In genomic region chr6:167279766-167280440, GRCh38 we compare ENCODE assay signal across 29 cellular contexts. TPM values are rescaled to one million over a fixed set of nuclear protein-coding genes. Genes with fewer than 3 reads are reported as not detected.
A peak's percentile ranks its signal among the peaks of the same experiment; 100 is the strongest.
DNase-seq lines count a peak whose midpoint lies in the region; ATAC-seq, FAIRE-seq and TF ChIP-seq lines count a peak whose summit lies in the region.
"Had no signal": no experiment of that assay in that cellular context is flagged by ENCODE, and none has a peak within 500 bp of the region (broad histone marks: within the 10 kb centered on the region; RNA-seq: fewer than 3 reads in every experiment).

No MANE protein-coding gene starts in this region.

- H3K9me1 ChIP-seq in K562 (ENCODE audit: control insufficient read depth, insufficient read depth, low read length), result no peaks in the 10 kb centered on the region

- no peaks in the 10 kb centered on the region for H4K20me1 ChIP-seq in K562 (replicated peaks; ENCODE audit: control insufficient read depth, insufficient read depth, low read length)

- TF ChIP-seq EP300 in K562 (IDR thresholded peaks at IDR 0.05; ENCODE audit: low read length), result no peak

- H3K27ac ChIP-seq in K562 (ENCODE audit: extremely low read depth, low read depth, low read length), result no peak overlapping the region
- H3K27ac ChIP-seq: brain microvascular endothelial cell, thoracic aorta had no signal

- TF ChIP-seq RAD21 in K562 (CRISPR knock-in tag; conservative IDR thresholded peaks at IDR 0.05 in 1 of 2, IDR thresholded peaks at IDR 0.05 in 1 of 2), result no peak

- no peak overlapping the region for H2AFZ ChIP-seq in K562 (ENCODE audit: low read depth, low read length)

- no peaks in the 10 kb centered on the region for H3K79me2 ChIP-seq in K562 (ENCODE audit: control insufficient read depth, insufficient read depth, low read length)

- DNase-seq in NCI-H1417 (lab: John Stamatoyannopoulos, UW) (peak; percentile 35 to 76 (median 60)), NCI-H1417 treated with DMSO at 0.1 percent for 48 hours (lab: John Stamatoyannopoulos, UW) (no peak), NCI-H2227 treated with DMSO at 0.1 percent for 48 hours (lab: John Stamatoyannopoulos, UW) (peak; percentile 80), K562 (ENCODE audit: extremely low read depth in 1 of 4, low spot score in 3 of 4) (no peak), C1 segment of cervical spinal cord (lab: John Stamatoyannopoulos, UW) (no peak), EL (no peak)
- no peak for DNase-seq in activated CD4-positive, alpha-beta T cell treated with anti-CD3 and anti-CD28 coated beads, Interleukin-2, amount 50 U/mL, for 1 hour
- DNase-seq: activated CD8-positive, alpha-beta memory T cell treated with anti-CD3 and anti-CD28 coated beads, Interleukin-2, amount 10 ng/mL, durations not matched to agents 7 days and 5 days; activated naive CD4-positive, alpha-beta T cell treated with Interleukin-2 at 50 U/mL for 16 hours; activated T-cell treated with anti-CD3 and anti-CD28 coated beads, Interleukin-2, amount 50 U/mL, for 48 hours; brain microvascular endothelial cell; CD4-positive, alpha-beta T cell; kidney; natural killer cell; NCI-H1048; NCI-H1930; NCI-H510A; SHP77 treated with DMSO at 0.1 percent for 48 hours; T-helper 9 cell had no signal

- POLR2A ChIA-PET in K562 (lab: Yijun Ruan, JAX), result no interaction called here

- FAIRE-seq in K562 (lab: Jason Lieb, UNC), result peak; percentile 35
- FAIRE-seq: kidney, urothelium cell line had no signal

- no peak overlapping the region for H3K9ac ChIP-seq in K562 (ENCODE audit: insufficient read depth in 1 of 2, low read depth in 2 of 2, low read length in 2 of 2)

- no peaks in the 10 kb centered on the region for H3K4me1 ChIP-seq in K562 (replicated peaks in 1 of 2; ENCODE audit: control insufficient read depth in 2 of 2, insufficient read depth in 2 of 2, low read length in 2 of 2)

- BruUV-seq in K562 (replicated peaks; lab: Mats Ljungman, UMichigan), result no TSS peak

- 1% methylated on average over 3 of the region's 3 CpGs for WGBS in K562 (ENCODE audit: insufficient coverage, low coverage, missing lambda C conversion rate)

- H3K27me3 ChIP-seq in K562 (ENCODE audit: control insufficient read depth in 2 of 2, insufficient read depth in 2 of 2, low read length in 2 of 2), result peaks cover 4 to 33% of the 10 kb centered on the region in 2 experiments; a peak in 3 of 5 replicates
- H3K27me3 ChIP-seq: brain microvascular endothelial cell had no signal

- intact Hi-C loops in K562 (cut with micrococcal nuclease), result loop anchor here (10.0 kb wide), 1 partner anchor 505 kb away; no protein-coding TSS in a partner anchor

- TF ChIP-seq CTCF in K562 (IDR thresholded peaks at IDR 0.05 in 2 of 3, conservative IDR thresholded peaks at IDR 0.05 in 1 of 3; ENCODE audit: insufficient read depth in 2 of 3, low read depth in 1 of 3, low read length in 3 of 3), result no peak

- TF ChIP-seq POLR2A in K562 (conservative IDR thresholded peaks at IDR 0.05) (no peak), GM18505 (IDR thresholded peaks at IDR 0.05; ENCODE audit: borderline replicate concordance, extremely low read depth, insufficient read depth, insufficient read length) (no peak)

- H3K36me3 ChIP-seq in K562 (ENCODE audit: control insufficient read depth, insufficient read depth, low read length), result no peaks in the 10 kb centered on the region
- H3K36me3 ChIP-seq: brain microvascular endothelial cell, HAP-1, thoracic aorta had no signal

- H3K9me3 ChIP-seq in K562 (replicated peaks; ENCODE audit: control insufficient read depth, insufficient read depth, low read depth, low read length), result no peaks in the 10 kb centered on the region
- H3K9me3 ChIP-seq: HAP-1, thoracic aorta had no signal

- no peak for ATAC-seq in K562
- no peak for ATAC-seq in GM18505 (IDR thresholded peaks at IDR 0.05; ENCODE audit: unreplicated experiment)
- ATAC-seq: activated CD8-positive, alpha-beta memory T cell treated with anti-CD3 and anti-CD28 coated beads, Interleukin-2, amount 10 ng/mL, durations not matched to agents 7 days and 5 days; natural killer cell; Panc1 had no signal

- CTCF ChIA-PET in K562 (lab: Yijun Ruan, JAX; ENCODE audit: low intra/inter-chr PET ratio), result interaction anchor here (0.6 kb wide), 1 partner anchor 301 kb away, joined by 3 read pairs; no protein-coding TSS in a partner anchor

- no peak overlapping the region for H3K4me2 ChIP-seq in K562 (ENCODE audit: insufficient read depth, low read length)

- in situ Hi-C loops in K562 (cut with MboI), result loop anchor here (5.0 to 25.0 kb wide), 2 partner anchors 58 to 518 kb away; no protein-coding TSS in a partner anchor

- no peak overlapping the region for H3K4me3 ChIP-seq in K562
- H3K4me3 ChIP-seq: HAP-1, thoracic aorta had no signal

TF ChIP-seq in K562, 482 proteins besides CTCF, POLR2A, EP300 and RAD21:
- no peak for TF ChIP-seq WHSC1 (IDR thresholded peaks at IDR 0.05; ENCODE audit: low read length)
- no peak for TF ChIP-seq MEF2D (tag; conservative IDR thresholded peaks at IDR 0.05; ENCODE audit: low read depth)

RNA-seq across cellular contexts. Expression of gene UNC93A, which starts 11.2 kb away (rescaled TPM):
- not detected in 2 replicates for total RNA-seq in K562 (2011; cell fraction: chromatin; rRNA removed; ENCODE audit: low replicate concordance)
- not detected in 2 replicates for total RNA-seq in K562 (2011; cell fraction: nucleolus; rRNA removed)
- not detected in 2 replicates for total RNA-seq in K562 (2011; cell fraction: nucleoplasm; rRNA removed)
- total RNA-seq in K562 (2014; rRNA removed) (not detected in 2 replicates), K562 (2014; rRNA removed; fragmentation: Illumina TruSeq; extraction: Trizol) (not detected in 2 replicates), K562 (2015; rRNA removed; fragmentation: Illumina TruSeq; extraction: Trizol) (not detected in 2 replicates), K562 (2021) (not detected in 2 replicates)
- polyA plus RNA-seq in K562 (2011; rRNA removed) (not detected in 2 replicates), K562 (2014; fragmentation: Illumina TruSeq; extraction: Trizol) (not detected in 2 replicates), K562 (2014; fragmentation: Nextera tagmentation; extraction: Ambion mirVana) (not detected), K562 (2014; rRNA removed) (not detected in 2 replicates)
- not detected in 2 replicates for polyA plus RNA-seq in K562 (2011; cell fraction: cytosol; rRNA removed)
- polyA plus RNA-seq in K562 (2011; cell fraction: nucleus; rRNA removed), result not detected in 2 replicates
- polyA plus RNA-seq in K562 (2012), result not detected in 2 replicates
- polyA minus RNA-seq in K562 (2011; rRNA and poly(A)+ RNA removed), result not detected in 2 replicates
- not detected in 2 replicates for polyA minus RNA-seq in K562 (2011; cell fraction: cytosol; rRNA and poly(A)+ RNA removed)
- not detected in 2 replicates for polyA minus RNA-seq in K562 (2011; cell fraction: nucleus; rRNA and poly(A)+ RNA removed)
- total RNA-seq: A172; activated CD8-positive, alpha-beta memory T cell treated with anti-CD3 and anti-CD28 coated beads, Interleukin-2, amount 10 ng/mL, durations not matched to agents 7 days and 5 days; CD4-positive, alpha-beta T cell; chondrocyte; G401; kidney; natural killer cell; osteoblast; skeletal muscle tissue; thoracic aorta had no signal

RNA-seq across cellular contexts. Expression of gene TTLL2, which starts 45.0 kb away (rescaled TPM):
- total RNA-seq in K562 (2011; cell fraction: chromatin; rRNA removed; ENCODE audit: low replicate concordance), result not detected in 2 replicates
- not detected in 2 replicates for total RNA-seq in K562 (2011; cell fraction: nucleolus; rRNA removed)
- total RNA-seq in K562 (2011; cell fraction: nucleoplasm; rRNA removed), result not detected in 2 replicates
- total RNA-seq in K562 (2014; rRNA removed), result not detected in 2 replicates
- not detected in 2 replicates for total RNA-seq in K562 (2014; rRNA removed; fragmentation: Illumina TruSeq; extraction: Trizol)
- total RNA-seq in K562 (2015; rRNA removed; fragmentation: Illumina TruSeq; extraction: Trizol), result not detected in 2 replicates
- not detected in 2 replicates for total RNA-seq in K562 (2021)
- polyA plus RNA-seq in K562 (2011; rRNA removed), result not detected in 2 replicates
- polyA plus RNA-seq in K562 (2011; cell fraction: cytosol; rRNA removed), result not detected in 2 replicates
- polyA plus RNA-seq in K562 (2011; cell fraction: nucleus; rRNA removed), result not detected in 2 replicates
- polyA plus RNA-seq in K562 (2012), result not detected in 2 replicates
- polyA plus RNA-seq in K562 (2014; fragmentation: Illumina TruSeq; extraction: Trizol), result not detected in 2 replicates
- not detected for polyA plus RNA-seq in K562 (2014; fragmentation: Nextera tagmentation; extraction: Ambion mirVana)
- not detected in 2 replicates for polyA plus RNA-seq in K562 (2014; rRNA removed)
- polyA minus RNA-seq in K562 (2011; rRNA and poly(A)+ RNA removed), result not detected in 2 replicates
- not detected in 2 replicates for polyA minus RNA-seq in K562 (2011; cell fraction: cytosol; rRNA and poly(A)+ RNA removed)
- polyA minus RNA-seq in K562 (2011; cell fraction: nucleus; rRNA and poly(A)+ RNA removed), result not detected in 2 replicates
- total RNA-seq: A172; activated CD8-positive, alpha-beta memory T cell treated with anti-CD3 and anti-CD28 coated beads, Interleukin-2, amount 10 ng/mL, durations not matched to agents 7 days and 5 days; CD4-positive, alpha-beta T cell; chondrocyte; G401; kidney; natural killer cell; osteoblast; skeletal muscle tissue; thoracic aorta had no signal

Comparison
In these comparisons a context has a peak if more than half of its experiments do, and no peak if none do; other contexts are left out.
1. DNase-seq: peak in NCI-H1417 (3 of 3) and NCI-H2227 treated with DMSO at 0.1 percent for 48 hours (single experiment); none in NCI-H1417 treated with DMSO at 0.1 percent for 48 hours (single experiment), K562 (0 of 4), C1 segment of cervical spinal cord (0 of 14), EL (single experiment) and activated CD4-positive, alpha-beta T cell treated with anti-CD3 and anti-CD28 coated beads, Interleukin-2, amount 50 U/mL, for 1 hour (single experiment).